Comparison of ENCODE assay signal across 28 cellular contexts in the genomic region with DNA sequence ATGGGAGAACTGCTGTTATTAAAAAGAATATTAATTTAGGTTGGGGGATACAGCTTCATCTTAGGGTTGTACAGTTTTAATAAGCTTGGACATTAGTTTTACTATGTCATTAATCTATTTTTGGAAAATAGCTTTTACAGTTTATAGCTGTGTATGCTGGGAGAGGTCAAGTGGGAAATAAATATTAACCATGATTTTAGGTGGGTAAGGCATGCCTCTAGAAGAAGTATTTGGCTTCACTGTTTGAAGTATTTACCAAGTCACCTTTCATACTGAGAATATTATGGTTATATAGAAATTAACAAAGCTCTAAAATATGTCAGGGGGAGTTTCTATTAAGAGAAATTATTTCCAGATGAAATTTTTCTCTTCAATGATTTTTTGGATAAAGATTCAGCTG. TPM values are rescaled to one million over a fixed set of nuclear protein-coding genes. Genes with fewer than 3 reads are reported as not detected.
DNase-seq lines count a peak whose midpoint lies in the region; ATAC-seq and TF ChIP-seq lines count a peak whose summit lies in the region.
"Had no signal": no experiment of that assay in that cellular context is flagged by ENCODE, and none has a peak within 500 bp of the region (broad histone marks: within the 10 kb centered on the region; RNA-seq: fewer than 3 reads in every experiment).

No MANE protein-coding gene starts in this region.

- no peaks in the 10 kb centered on the region for H3K9me3 Mint-ChIP-seq in activated CD8-positive, alpha-beta memory T cell treated with anti-CD3 and anti-CD28 coated beads, Interleukin-2, amount 10 ng/mL, durations not matched to agents 7 days and 5 days (ENCODE audit: low read depth)
- H3K9me3 Mint-ChIP-seq in effector memory CD8-positive, alpha-beta T cell: no peaks in the 10 kb centered on the region
- no peaks in the 10 kb centered on the region for H3K9me3 Mint-ChIP-seq in osteocyte (ENCODE audit: unreplicated experiment)
- H3K9me3 Mint-ChIP-seq: CD8-positive, alpha-beta T cell; H9; IgD-negative memory B cell had no signal

- no peak overlapping the region for H3K4me3 Mint-ChIP-seq in activated CD8-positive, alpha-beta memory T cell treated with anti-CD3 and anti-CD28 coated beads, Interleukin-2, amount 10 ng/mL, durations not matched to agents 7 days and 5 days
- H3K4me3 Mint-ChIP-seq in effector memory CD8-positive, alpha-beta T cell: no peak overlapping the region
- no peak overlapping the region for H3K4me3 Mint-ChIP-seq in osteocyte (ENCODE audit: unreplicated experiment)
- H3K4me3 Mint-ChIP-seq: B cell; CD8-positive, alpha-beta T cell; H9; IgD-negative memory B cell had no signal

- no peaks in the 10 kb centered on the region for H3K9me3 ChIP-seq in SJCRH30 (replicated peaks)
- H3K9me3 ChIP-seq: Caco-2 had no signal

- CTCF ChIA-PET in activated CD8-positive, alpha-beta memory T cell treated with anti-CD3 and anti-CD28 coated beads, Interleukin-2, amount 10 ng/mL, durations not matched to agents 7 days and 5 days (lab: Charles Lee): no interaction called here

- no peak for ATAC-seq in activated CD8-positive, alpha-beta memory T cell treated with anti-CD3 and anti-CD28 coated beads, Interleukin-2, amount 10 ng/mL, durations not matched to agents 7 days and 5 days
- no peak for ATAC-seq in effector memory CD8-positive, alpha-beta T cell (replicated peaks)
- ATAC-seq in GM21576 (IDR thresholded peaks at IDR 0.05; ENCODE audit: unreplicated experiment): no peak
- ATAC-seq in HG03139 (IDR thresholded peaks at IDR 0.05; ENCODE audit: unreplicated experiment): no peak
- ATAC-seq: CD8-positive, alpha-beta T cell; Panc1 had no signal

- H3K4me3 ChIP-seq in SJCRH30: no peak overlapping the region
- H3K4me3 ChIP-seq: GM23248, SK-N-MC had no signal

- H3K4me1 Mint-ChIP-seq in activated CD8-positive, alpha-beta memory T cell treated with anti-CD3 and anti-CD28 coated beads, Interleukin-2, amount 10 ng/mL, durations not matched to agents 7 days and 5 days: peaks cover 24% of the 10 kb centered on the region
- peaks cover 18 to 25% of the 10 kb centered on the region in 2 donors for H3K4me1 Mint-ChIP-seq in effector memory CD8-positive, alpha-beta T cell (ENCODE audit: low read depth in 2 of 2)
- peaks cover 36% of the 10 kb centered on the region for H3K4me1 Mint-ChIP-seq in osteocyte (ENCODE audit: unreplicated experiment)

- DNase-seq in activated CD8-positive, alpha-beta memory T cell treated with anti-CD3 and anti-CD28 coated beads, Interleukin-2, amount 10 ng/mL, durations not matched to agents 7 days and 5 days: no peak
- DNase-seq in activated CD8-positive, alpha-beta memory T cell treated with anti-CD3 and anti-CD28 coated beads, Interleukin-2, amount 50 U/mL, for 48 hours: no peak
- DNase-seq in SJCRH30 (no peak), osteocyte (ENCODE audit: extremely low spot score, unreplicated experiment) (no peak), RKO (ENCODE audit: low spot score) (no peak)
- no peak for DNase-seq in effector memory CD8-positive, alpha-beta T cell
- DNase-seq: Caco-2; CD8-positive, alpha-beta T cell; DMS79; GF-D8; GM23248; H9; NCI-H1092; NCI-H1417 treated with DMSO at 0.1 percent for 48 hours; NCI-H1694 treated with DMSO at 0.1 percent for 48 hours; NCI-H2081; NCI-H2227 treated with DMSO at 0.1 percent for 48 hours; NCI-H526 treated with DMSO at 0.1 percent for 48 hours; SHP77 treated with DMSO at 0.1 percent for 48 hours had no signal

- peaks cover 6% of the 10 kb centered on the region; the same call in 1 of the 2 replicates for H3K4me1 ChIP-seq in SJCRH30

- peak overlapping the region; percentile 28 for H3K27ac Mint-ChIP-seq in activated CD8-positive, alpha-beta memory T cell treated with anti-CD3 and anti-CD28 coated beads, Interleukin-2, amount 10 ng/mL, durations not matched to agents 7 days and 5 days
- peak overlapping the region; percentile 59 to 65 for H3K27ac Mint-ChIP-seq in effector memory CD8-positive, alpha-beta T cell
- peak overlapping the region; percentile 70 for H3K27ac Mint-ChIP-seq in osteocyte (ENCODE audit: unreplicated experiment)
- H3K27ac Mint-ChIP-seq: B cell, H9, IgD-negative memory B cell had no signal

- no peaks in the 10 kb centered on the region for H3K27me3 Mint-ChIP-seq in activated CD8-positive, alpha-beta memory T cell treated with anti-CD3 and anti-CD28 coated beads, Interleukin-2, amount 10 ng/mL, durations not matched to agents 7 days and 5 days
- H3K27me3 Mint-ChIP-seq in effector memory CD8-positive, alpha-beta T cell: no peaks in the 10 kb centered on the region
- no peaks in the 10 kb centered on the region for H3K27me3 Mint-ChIP-seq in osteocyte (ENCODE audit: unreplicated experiment)
- H3K27me3 Mint-ChIP-seq: B cell, IgD-negative memory B cell had no signal

- no peaks in the 10 kb centered on the region for H3K27me3 ChIP-seq in SJCRH30

- peaks cover 39% of the 10 kb centered on the region for H3K36me3 Mint-ChIP-seq in activated CD8-positive, alpha-beta memory T cell treated with anti-CD3 and anti-CD28 coated beads, Interleukin-2, amount 10 ng/mL, durations not matched to agents 7 days and 5 days
- H3K36me3 Mint-ChIP-seq in effector memory CD8-positive, alpha-beta T cell (ENCODE audit: insufficient read depth): peaks cover 62% of the 10 kb centered on the region
- H3K36me3 Mint-ChIP-seq in osteocyte (ENCODE audit: unreplicated experiment): peaks cover 35% of the 10 kb centered on the region
- H3K36me3 Mint-ChIP-seq: IgD-negative memory B cell had no signal

- TF ChIP-seq CTCF in osteocyte (IDR thresholded peaks at IDR 0.05): no peak

- peak overlapping the region; percentile 32; the same call in 1 of the 2 replicates for H3K27ac ChIP-seq in SJCRH30
- H3K27ac ChIP-seq: 22Rv1, C4-2B, GM23248, KMS-11, SK-N-MC had no signal

- peaks cover 68% of the 10 kb centered on the region for H3K36me3 ChIP-seq in SJCRH30

RNA-seq across cellular contexts. Expression of gene C5orf22, which starts 5.2 kb away (rescaled TPM):
- 10 to 100 TPM; 23.4 to 26.6 TPM for total RNA-seq in activated CD8-positive, alpha-beta memory T cell treated with anti-CD3 and anti-CD28 coated beads, Interleukin-2, amount 10 ng/mL, durations not matched to agents 7 days and 5 days
- total RNA-seq in SJCRH30 (2014; rRNA removed; shearing (Covaris generic)): 54.0 and 61.6 TPM in 2 replicates
- 24.1 and 27.9 TPM in 2 replicates for total RNA-seq in osteocyte

RNA-seq across cellular contexts. Expression of gene DROSHA, which starts 5.5 kb away (rescaled TPM):
- 10 to 100 TPM; 73.2 to 76.3 TPM for total RNA-seq in activated CD8-positive, alpha-beta memory T cell treated with anti-CD3 and anti-CD28 coated beads, Interleukin-2, amount 10 ng/mL, durations not matched to agents 7 days and 5 days
- 104 and 105 TPM in 2 replicates for total RNA-seq in SJCRH30 (2014; rRNA removed; shearing (Covaris generic))
- total RNA-seq in osteocyte: 70.9 and 71.5 TPM in 2 replicates
